Comparison of ENCODE assay signal across 8 cellular contexts in the genomic region with DNA sequence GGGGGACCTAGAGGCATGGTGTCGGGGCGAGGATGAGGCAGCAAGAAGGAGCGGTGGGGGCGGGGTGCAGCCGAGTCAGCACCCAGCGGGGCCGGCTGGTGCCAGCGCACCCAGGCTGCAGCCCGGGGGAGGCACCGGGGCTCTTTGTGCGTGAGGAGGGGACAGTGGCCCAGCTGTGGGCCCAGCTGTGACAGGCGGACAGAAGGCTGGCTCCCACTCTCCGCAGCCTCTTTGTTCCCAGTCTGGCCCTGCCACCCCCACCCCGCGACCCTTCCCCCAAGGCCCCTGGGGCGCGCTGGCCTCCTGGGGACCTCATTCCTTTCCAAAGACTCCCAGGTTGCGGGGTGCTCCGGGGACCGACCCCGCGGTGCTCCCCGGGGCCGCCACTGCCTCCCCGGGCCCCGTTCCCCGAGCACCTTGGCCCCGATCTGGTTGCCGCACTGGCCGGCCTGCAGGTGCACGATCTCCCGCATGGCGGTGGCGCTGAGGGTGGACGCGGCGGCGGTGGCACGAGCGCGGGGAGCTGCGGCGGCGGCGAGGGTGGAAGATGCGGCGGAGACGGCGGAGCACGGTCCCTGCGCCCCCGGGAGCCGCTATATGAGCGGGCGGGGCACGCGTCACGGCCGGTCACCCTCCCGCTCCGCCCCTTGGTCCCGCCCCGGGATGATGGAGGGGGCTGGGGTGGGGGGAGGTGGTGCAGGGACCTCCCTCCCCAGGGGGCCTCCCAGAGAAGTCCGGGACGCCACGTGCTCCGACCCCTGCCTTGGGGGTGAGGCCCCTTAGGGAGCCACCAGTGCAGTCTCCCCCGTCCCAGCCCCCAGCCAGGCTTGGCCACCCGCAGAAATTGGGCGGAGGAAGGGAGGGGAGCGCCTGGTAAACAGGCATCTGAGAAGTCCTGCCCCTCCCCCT. TPM values are rescaled to one million over a fixed set of nuclear protein-coding genes. Genes with fewer than 3 reads are reported as not detected.
A peak's percentile ranks its signal among the peaks of the same experiment; 100 is the strongest.
DNase-seq lines count a peak whose midpoint lies in the region; ATAC-seq and FAIRE-seq lines count a peak whose summit lies in the region.

A gene (minus strand): TSS at position 570 of the 909 bp plus-strand sequence. CDS start 97 bp downstream, at position 473.

- peak within 1 kb of the TSS; percentile 68 for H3K4me3 Mint-ChIP-seq in activated naive CD4-positive, alpha-beta T cell treated with anti-CD3 and anti-CD28 coated beads for 36 hours

- peaks cover 2 to 12% of the 10 kb centered on the region in 2 donors for H3K27me3 ChIP-seq in small intestine (ENCODE audit: control insufficient read depth in 2 of 2, insufficient read depth in 2 of 2, low read length in 2 of 2)

- ATAC-seq in GM21576 (IDR thresholded peaks at IDR 0.05; ENCODE audit: unreplicated experiment) (no peak), HG02973 (IDR thresholded peaks at IDR 0.05; ENCODE audit: unreplicated experiment) (no peak)

- DNase-seq in C1 segment of cervical spinal cord (lab: John Stamatoyannopoulos, UW) (peak in 13 of 14 donors; percentile 24 to 84 (median 65)), HuH-7 (ENCODE audit: low spot score) (peak; percentile 56), hypothalamus (lab: John Stamatoyannopoulos, UW) (peak in 50 of 51 donors; percentile 11 to 91 (median 73)), small intestine (no peak), NCI-H2107 (lab: John Stamatoyannopoulos, UW) (no peak)
- DNase-seq in activated naive CD4-positive, alpha-beta T cell treated with anti-CD3 and anti-CD28 coated beads for 36 hours: peak; percentile 58

- no peaks in the 10 kb centered on the region for H3K36me3 Mint-ChIP-seq in activated naive CD4-positive, alpha-beta T cell treated with anti-CD3 and anti-CD28 coated beads for 36 hours (ENCODE audit: low read depth)

- H3K27ac ChIP-seq in small intestine (ENCODE audit: low read depth in 1 of 2, low read length in 1 of 2): no peak within 1 kb of the TSS

- no peak within 1 kb of the TSS for H3K27ac Mint-ChIP-seq in activated naive CD4-positive, alpha-beta T cell treated with anti-CD3 and anti-CD28 coated beads for 36 hours

- CTCF ChIA-PET in activated naive CD4-positive, alpha-beta T cell treated with anti-CD3 and anti-CD28 coated beads for 36 hours (lab: Charles Lee): interaction anchor here (0.6 kb wide), 1 partner anchor 24 kb away, joined by 6 read pairs; no protein-coding TSS in a partner anchor

- H3K36me3 ChIP-seq in small intestine (ENCODE audit: control insufficient read depth in 2 of 2, insufficient read depth in 2 of 2, low read length in 2 of 2): no peaks in the 10 kb centered on the region

- no peak for FAIRE-seq in small intestine (lab: Jason Lieb, UNC)

- no peaks in the 10 kb centered on the region for H3K4me1 ChIP-seq in small intestine (ENCODE audit: control insufficient read depth in 2 of 2, insufficient read depth in 1 of 2, low read depth in 1 of 2, low read length in 1 of 2)

- H3K9me3 Mint-ChIP-seq in activated naive CD4-positive, alpha-beta T cell treated with anti-CD3 and anti-CD28 coated beads for 36 hours: no peaks in the 10 kb centered on the region

- 2% methylated on average over 35 to 71 of the region's 71 CpGs for WGBS in small intestine, 3 donors

- no peaks in the 10 kb centered on the region for H3K9me3 ChIP-seq in small intestine (ENCODE audit: control insufficient read depth, low read depth)

- peak within 1 kb of the TSS; percentile 22 to 40 for H3K4me3 ChIP-seq in small intestine (ENCODE audit: low read depth in 1 of 2, low read length in 2 of 2)

- intact Hi-C loops in activated naive CD4-positive, alpha-beta T cell treated with anti-CD3 and anti-CD28 coated beads for 36 hours (cut with micrococcal nuclease): loop anchor here (2.0 to 10.0 kb wide), 3 partner anchors 19 to 227 kb away; a partner anchor contains a TSS

- H3K4me1 Mint-ChIP-seq in activated naive CD4-positive, alpha-beta T cell treated with anti-CD3 and anti-CD28 coated beads for 36 hours (ENCODE audit: low read depth): peaks cover 9% of the 10 kb centered on the region

- H3K27me3 Mint-ChIP-seq in activated naive CD4-positive, alpha-beta T cell treated with anti-CD3 and anti-CD28 coated beads for 36 hours (ENCODE audit: low read depth): peaks cover 5% of the 10 kb centered on the region

RNA-seq across cellular contexts. Expression of the gene that starts here (rescaled TPM):
- total RNA-seq in activated naive CD4-positive, alpha-beta T cell treated with anti-CD3 and anti-CD28 coated beads for 36 hours: 1 to 10 TPM; 6.4 to 7.0 TPM
- 1 to 10 TPM in 2 of 3 donors, not detected in 1; 1.1 to 5.8 TPM for polyA plus RNA-seq in small intestine

Comparison
In these comparisons a context has a peak if more than half of its experiments do, and no peak if none do; other contexts are left out.
1. DNase-seq: peak in C1 segment of cervical spinal cord (13 of 14), HuH-7 (single experiment), activated naive CD4-positive, alpha-beta T cell treated with anti-CD3 and anti-CD28 coated beads for 36 hours (single experiment) and hypothalamus (50 of 51); none in small intestine (single experiment) and NCI-H2107 (single experiment).